Comparison of ENCODE assay signal across 18 cellular contexts in genomic region chr7:29042893-29043292, GRCh38.
DNase-seq lines count a peak whose midpoint lies in the region; ATAC-seq, FAIRE-seq and TF ChIP-seq lines count a peak whose summit lies in the region.
"Had no signal": no experiment of that assay in that cellular context is flagged by ENCODE, and none has a peak within 500 bp of the region (broad histone marks: within the 10 kb centered on the region; RNA-seq: fewer than 3 reads in every experiment).

No MANE protein-coding gene starts in this region.

- peak; percentile 83 for ATAC-seq in mucosa of descending colon
- ATAC-seq: HepG2, PC-3 had no signal

- WGBS in small intestine, 3 donors: 9 to 64% (median 36%) methylated on average over 2 of the region's 2 CpGs

- DNase-seq in SJCRH30 (peak; percentile 79 to 95), colonic mucosa (peak; percentile 62), mucosa of descending colon (peak in 1 of 3 donors; percentile 32), small intestine (peak; percentile 71), NOMO-1 treated with dmso at 0.1 percent for 144 hours (lab: John Stamatoyannopoulos, UW; ENCODE audit: unreplicated experiment) (no peak), Karpas-422 (no peak), Peyer's patch (no peak)
- DNase-seq: H9, KBM-7, NCI-H1436, NCI-H2029, NCI-H2171 treated with DMSO at 0.1 percent for 48 hours, NCI-H446 treated with DMSO at 0.1 percent for 48 hours, PC-3, SIG-M5 had no signal

- no peak for TF ChIP-seq POLR2A in Peyer's patch (IDR thresholded peaks at IDR 0.05)

- H3K4me3 ChIP-seq in SJCRH30 (no peak overlapping the region), colonic mucosa (no peak overlapping the region), mucosa of descending colon (no peak overlapping the region), small intestine (ENCODE audit: low read depth in 1 of 2, low read length in 2 of 2) (no peak overlapping the region), Karpas-422 (ENCODE audit: low read length) (no peak overlapping the region), Peyer's patch (no peak overlapping the region)

- H4K20me1 ChIP-seq in Karpas-422 (ENCODE audit: insufficient read depth, low read depth, low read length): no peaks in the 10 kb centered on the region

- no peaks in the 10 kb centered on the region for H3K9me2 ChIP-seq in Karpas-422 (replicated peaks; ENCODE audit: insufficient read depth, low read length)

- H2AFZ ChIP-seq in Karpas-422 (ENCODE audit: low read length): no peak overlapping the region

- no peaks in the 10 kb centered on the region for H3K9me3 ChIP-seq in SJCRH30 (replicated peaks)
- H3K9me3 ChIP-seq in colonic mucosa: no peaks in the 10 kb centered on the region
- no peaks in the 10 kb centered on the region for H3K9me3 ChIP-seq in mucosa of descending colon
- no peaks in the 10 kb centered on the region for H3K9me3 ChIP-seq in small intestine (ENCODE audit: control insufficient read depth, low read depth)
- H3K9me3 ChIP-seq in Karpas-422 (ENCODE audit: low read length): no peaks in the 10 kb centered on the region
- H3K9me3 ChIP-seq in Peyer's patch: no peaks in the 10 kb centered on the region

- no peak overlapping the region for H3K4me2 ChIP-seq in Karpas-422 (ENCODE audit: low read depth, low read length, poor library complexity, severe bottlenecking)

- FAIRE-seq in small intestine (lab: Jason Lieb, UNC): no peak
- FAIRE-seq: G401.6, HepG2 had no signal

- H3K36me3 ChIP-seq in SJCRH30 (no peaks in the 10 kb centered on the region), colonic mucosa (no peaks in the 10 kb centered on the region), mucosa of descending colon (ENCODE audit: low read depth) (no peaks in the 10 kb centered on the region), small intestine (ENCODE audit: control insufficient read depth in 2 of 2, insufficient read depth in 2 of 2, low read length in 2 of 2) (no peaks in the 10 kb centered on the region), Karpas-422 (ENCODE audit: insufficient read depth, low read length) (no peaks in the 10 kb centered on the region), Peyer's patch (no peaks in the 10 kb centered on the region)

- H3K79me2 ChIP-seq in Karpas-422 (ENCODE audit: low read length): no peaks in the 10 kb centered on the region

- intact Hi-C loops in colonic mucosa (cut with DNase I): no loop called here
- intact Hi-C loops in mucosa of descending colon (cut with DNase I, micrococcal nuclease): no loop called here

- TF ChIP-seq CTCF in colonic mucosa (IDR thresholded peaks at IDR 0.05) (no peak), mucosa of descending colon (IDR thresholded peaks at IDR 0.05) (no peak), Peyer's patch (IDR thresholded peaks at IDR 0.05) (no peak)

- no peak overlapping the region; the same call in 1 of the 2 replicates for H3K27ac ChIP-seq in SJCRH30
- no peak overlapping the region for H3K27ac ChIP-seq in colonic mucosa
- H3K27ac ChIP-seq in small intestine (ENCODE audit: low read depth in 1 of 2, low read length in 1 of 2): no peak overlapping the region
- H3K27ac ChIP-seq in Karpas-422 (ENCODE audit: low read length): no peak overlapping the region
- H3K27ac ChIP-seq in Peyer's patch: no peak overlapping the region
- H3K27ac ChIP-seq: RWPE1 had no signal

- H3K27me3 ChIP-seq in SJCRH30 (no peaks in the 10 kb centered on the region), colonic mucosa (no peaks in the 10 kb centered on the region), small intestine (ENCODE audit: control insufficient read depth in 2 of 2, insufficient read depth in 2 of 2, low read length in 2 of 2) (no peaks in the 10 kb centered on the region), Karpas-422 (ENCODE audit: low read length) (no peaks in the 10 kb centered on the region), Peyer's patch (no peaks in the 10 kb centered on the region)

- no peak overlapping the region for H3K9ac ChIP-seq in colonic mucosa (ENCODE audit: low read depth in 2 of 2, low read length in 2 of 2)
- H3K9ac ChIP-seq in Karpas-422 (ENCODE audit: low read length): no peak overlapping the region

- H3K4me1 ChIP-seq in SJCRH30 (peaks cover 44% of the 10 kb centered on the region), colonic mucosa (peaks cover 6% of the 10 kb centered on the region), mucosa of descending colon (ENCODE audit: low read depth) (peaks cover 12% of the 10 kb centered on the region), small intestine (ENCODE audit: control insufficient read depth in 2 of 2, insufficient read depth in 1 of 2, low read depth in 1 of 2, low read length in 1 of 2) (peaks cover 0 to 10% of the 10 kb centered on the region in 2 donors), Karpas-422 (ENCODE audit: low read length) (no peaks in the 10 kb centered on the region), Peyer's patch (no peaks in the 10 kb centered on the region)

Comparison
In these comparisons a context has a peak if more than half of its experiments do, and no peak if none do; other contexts are left out.
1. DNase-seq: peak in SJCRH30 (2 of 2), colonic mucosa (single experiment) and small intestine (single experiment); none in NOMO-1 treated with dmso at 0.1 percent for 144 hours (single experiment), Karpas-422 (single experiment) and Peyer's patch (0 of 3).